Comparison of ENCODE assay signal across 2 cellular contexts in the genomic region with DNA sequence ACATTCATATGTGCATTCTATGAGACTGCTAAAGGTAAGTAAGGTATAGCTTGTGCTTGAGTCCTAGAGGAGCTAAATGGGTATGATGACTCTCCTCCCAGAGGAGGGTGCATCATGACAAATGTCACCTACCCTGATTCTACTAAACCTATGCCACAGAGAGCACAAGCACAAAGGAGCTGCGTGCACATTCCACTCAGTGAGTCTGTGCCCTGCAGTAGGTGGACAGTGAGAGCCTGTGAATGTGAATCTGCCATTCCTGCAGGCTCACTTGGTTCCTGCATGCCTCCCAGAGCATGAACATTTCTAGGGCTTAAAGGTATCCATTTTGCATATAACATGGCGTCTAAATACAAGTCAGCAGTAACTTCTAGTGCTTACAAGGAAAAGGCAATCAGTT.
TF ChIP-seq lines count a peak whose summit lies in the region.

No MANE protein-coding gene starts in this region.

TF ChIP-seq in HEK293, 187 proteins besides CTCF, POLR2A, EP300 and RAD21:
- TF ChIP-seq ZNF660 (tag by site-specific recombination; IDR thresholded peaks at IDR 0.05) (0 out of 2 replicates have a peak, but pooled peaks have one; percentile 31), HOXC10 (CRISPR knock-in tag; IDR thresholded peaks at IDR 0.05) (no peak)

TF ChIP-seq in neural cell, 6 proteins besides CTCF, POLR2A, EP300 and RAD21:
- TF ChIP-seq EZH2 (IDR thresholded peaks at IDR 0.05; ENCODE audit: borderline replicate concordance, insufficient read depth, low read length, poor library complexity, severe bottlenecking) (no peak), POLR2AphosphoS5 (IDR thresholded peaks at IDR 0.05) (no peak), TAF1 (IDR thresholded peaks at IDR 0.05; ENCODE audit: low read depth) (no peak), SMC3 (conservative IDR thresholded peaks at IDR 0.05; ENCODE audit: poor library complexity) (no peak), MXI1 (conservative IDR thresholded peaks at IDR 0.05; ENCODE audit: poor library complexity, severe bottlenecking) (no peak)
- TF ChIP-seq, protein P1, sequence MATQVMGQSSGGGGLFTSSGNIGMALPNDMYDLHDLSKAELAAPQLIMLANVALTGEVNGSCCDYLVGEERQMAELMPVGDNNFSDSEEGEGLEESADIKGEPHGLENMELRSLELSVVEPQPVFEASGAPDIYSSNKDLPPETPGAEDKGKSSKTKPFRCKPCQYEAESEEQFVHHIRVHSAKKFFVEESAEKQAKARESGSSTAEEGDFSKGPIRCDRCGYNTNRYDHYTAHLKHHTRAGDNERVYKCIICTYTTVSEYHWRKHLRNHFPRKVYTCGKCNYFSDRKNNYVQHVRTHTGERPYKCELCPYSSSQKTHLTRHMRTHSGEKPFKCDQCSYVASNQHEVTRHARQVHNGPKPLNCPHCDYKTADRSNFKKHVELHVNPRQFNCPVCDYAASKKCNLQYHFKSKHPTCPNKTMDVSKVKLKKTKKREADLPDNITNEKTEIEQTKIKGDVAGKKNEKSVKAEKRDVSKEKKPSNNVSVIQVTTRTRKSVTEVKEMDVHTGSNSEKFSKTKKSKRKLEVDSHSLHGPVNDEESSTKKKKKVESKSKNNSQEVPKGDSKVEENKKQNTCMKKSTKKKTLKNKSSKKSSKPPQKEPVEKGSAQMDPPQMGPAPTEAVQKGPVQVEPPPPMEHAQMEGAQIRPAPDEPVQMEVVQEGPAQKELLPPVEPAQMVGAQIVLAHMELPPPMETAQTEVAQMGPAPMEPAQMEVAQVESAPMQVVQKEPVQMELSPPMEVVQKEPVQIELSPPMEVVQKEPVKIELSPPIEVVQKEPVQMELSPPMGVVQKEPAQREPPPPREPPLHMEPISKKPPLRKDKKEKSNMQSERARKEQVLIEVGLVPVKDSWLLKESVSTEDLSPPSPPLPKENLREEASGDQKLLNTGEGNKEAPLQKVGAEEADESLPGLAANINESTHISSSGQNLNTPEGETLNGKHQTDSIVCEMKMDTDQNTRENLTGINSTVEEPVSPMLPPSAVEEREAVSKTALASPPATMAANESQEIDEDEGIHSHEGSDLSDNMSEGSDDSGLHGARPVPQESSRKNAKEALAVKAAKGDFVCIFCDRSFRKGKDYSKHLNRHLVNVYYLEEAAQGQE (IDR thresholded peaks at IDR 0.05; ENCODE audit: borderline replicate concordance), result no peak
